ENCODE assay signal across 21 cellular contexts in the genomic region with DNA sequence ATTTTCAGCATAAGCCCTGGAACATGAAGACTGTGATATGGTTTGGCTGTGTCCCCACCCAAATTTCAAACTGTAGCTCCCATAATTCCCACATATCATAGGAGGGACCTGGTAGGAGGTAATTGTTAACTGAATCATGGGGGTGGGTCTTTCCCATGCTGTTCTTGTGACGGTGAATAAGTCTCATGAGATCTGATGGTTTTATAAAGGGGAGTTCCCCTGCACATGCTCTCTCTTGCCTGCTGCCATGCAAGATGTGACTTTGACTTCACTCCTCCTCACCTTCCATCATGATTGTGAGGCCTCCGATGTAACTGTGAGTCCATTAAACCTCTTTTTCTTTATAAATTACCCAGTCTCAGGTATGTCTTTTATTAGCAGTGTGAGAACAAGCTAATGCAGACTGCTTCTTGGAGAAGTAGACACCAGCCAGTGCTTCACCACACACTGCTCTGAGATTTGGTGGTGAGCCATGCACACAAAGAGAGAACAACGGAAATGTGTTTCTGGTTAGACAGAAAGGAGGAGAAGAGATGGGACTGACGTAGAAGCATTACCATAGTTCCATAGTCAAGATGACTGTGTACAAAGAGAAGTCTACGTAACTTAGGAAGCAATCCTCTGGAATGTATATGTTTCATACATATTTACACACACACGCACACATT.
DNase-seq lines count a peak whose midpoint lies in the region; ATAC-seq and TF ChIP-seq lines count a peak whose summit lies in the region.
"Had no signal": no experiment of that assay in that cellular context is flagged by ENCODE, and none has a peak within 500 bp of the region (broad histone marks: within the 10 kb centered on the region; RNA-seq: fewer than 3 reads in every experiment).

No MANE protein-coding gene starts in this region.

- CTCF ChIA-PET in CD8-positive, alpha-beta T cell (lab: Charles Lee): interaction anchor here (2.1 kb wide), 1 partner anchor 96 kb away, joined by 6 read pairs; no protein-coding TSS in a partner anchor

- intact Hi-C loops in CD8-positive, alpha-beta T cell (cut with DNase I, micrococcal nuclease): no loop called here
- intact Hi-C loops in gastrocnemius medialis (cut with DNase I; ENCODE audit: low total_unique reads): loop anchor here (1.0 kb wide), 1 partner anchor 20 kb away; no protein-coding TSS in a partner anchor

- H3K4me1 ChIP-seq in CD8-positive, alpha-beta T cell (ENCODE audit: insufficient read depth, low read length): peaks cover 65% of the 10 kb centered on the region
- H3K4me1 ChIP-seq in gastrocnemius medialis: peaks cover 65% of the 10 kb centered on the region in 2 donors
- H3K4me1 ChIP-seq: HAP-1, Peyer's patch had no signal

- peaks cover 36% of the 10 kb centered on the region for H3K4me1 Mint-ChIP-seq in T-helper 1 cell treated with Interleukin-12 subunit alpha and Interleukin-12 subunit beta and Interleukin-4 antibody, amounts not matched to agents 30 μg/mL and 1 μg/mL, for 36 hours (ENCODE audit: low read depth)
- peaks cover 72% of the 10 kb centered on the region for H3K4me1 Mint-ChIP-seq in CD8-positive, alpha-beta T cell (ENCODE audit: low read depth)
- H3K4me1 Mint-ChIP-seq in activated naive CD8-positive, alpha-beta T cell (ENCODE audit: low read depth): peaks cover 91% of the 10 kb centered on the region

- peaks cover 29% of the 10 kb centered on the region for H3K36me3 Mint-ChIP-seq in T-helper 1 cell treated with Interleukin-12 subunit alpha and Interleukin-12 subunit beta and Interleukin-4 antibody, amounts not matched to agents 30 μg/mL and 1 μg/mL, for 36 hours (ENCODE audit: low read depth)
- H3K36me3 Mint-ChIP-seq in CD8-positive, alpha-beta T cell: peaks cover 51% of the 10 kb centered on the region
- H3K36me3 Mint-ChIP-seq in activated naive CD8-positive, alpha-beta T cell: peaks cover 40% of the 10 kb centered on the region

- ATAC-seq in CD8-positive, alpha-beta T cell: peak; percentile 63
- no peak for ATAC-seq in gastrocnemius medialis
- no peak for ATAC-seq in HG02840 (IDR thresholded peaks at IDR 0.05; ENCODE audit: low FRiP score, unreplicated experiment)

- no peaks in the 10 kb centered on the region for H3K27me3 Mint-ChIP-seq in T-helper 1 cell treated with Interleukin-12 subunit alpha and Interleukin-12 subunit beta and Interleukin-4 antibody, amounts not matched to agents 30 μg/mL and 1 μg/mL, for 36 hours (ENCODE audit: low read depth)
- no peaks in the 10 kb centered on the region for H3K27me3 Mint-ChIP-seq in CD8-positive, alpha-beta T cell (ENCODE audit: low read depth)
- H3K27me3 Mint-ChIP-seq in activated naive CD8-positive, alpha-beta T cell: no peaks in the 10 kb centered on the region
- H3K27me3 Mint-ChIP-seq: CD4-positive, alpha-beta memory T cell had no signal

- H3K9me3 Mint-ChIP-seq in T-helper 1 cell treated with Interleukin-12 subunit alpha and Interleukin-12 subunit beta and Interleukin-4 antibody, amounts not matched to agents 30 μg/mL and 1 μg/mL, for 36 hours: peaks cover 20% of the 10 kb centered on the region
- peaks cover 5% of the 10 kb centered on the region for H3K9me3 Mint-ChIP-seq in CD8-positive, alpha-beta T cell
- H3K9me3 Mint-ChIP-seq in activated naive CD8-positive, alpha-beta T cell (ENCODE audit: low read depth): peaks cover 8% of the 10 kb centered on the region

- POLR2A ChIA-PET in CD8-positive, alpha-beta T cell (lab: Charles Lee): interaction anchor here (0.6 to 1.0 kb wide), 2 partner anchors 11 to 404 kb away, joined by 3 to 6 read pairs; no protein-coding TSS in a partner anchor

- in situ Hi-C loops in gastrocnemius medialis (cut with MboI; ENCODE audit: low sequenced_read_pairs in 4 of 4): no loop called here

- peaks cover 8% of the 10 kb centered on the region for H3K36me3 ChIP-seq in CD8-positive, alpha-beta T cell (ENCODE audit: insufficient read depth, low read length)
- H3K36me3 ChIP-seq in gastrocnemius medialis: no peaks in the 10 kb centered on the region
- H3K36me3 ChIP-seq: BE2C, HAP-1, MG63, Peyer's patch had no signal

- no peak overlapping the region for H3K27ac ChIP-seq in CD8-positive, alpha-beta T cell (ENCODE audit: low read depth, low read length)
- peak overlapping the region; percentile 62 to 80 (median 78) for H3K27ac ChIP-seq in gastrocnemius medialis
- no peak overlapping the region for H3K27ac ChIP-seq in coronary artery
- H3K27ac ChIP-seq: 22Rv1, Peyer's patch had no signal

- no peak for TF ChIP-seq POLR2A in gastrocnemius medialis (IDR thresholded peaks at IDR 0.05)

- no peak for DNase-seq in T-helper 1 cell
- peak in 1 of 7 experiments; percentile 45 for DNase-seq in CD8-positive, alpha-beta T cell
- DNase-seq in gastrocnemius medialis: no peak
- DNase-seq in coronary artery (ENCODE audit: low spot score): no peak
- no peak for DNase-seq in NCI-H2081 treated with DMSO at 0.1 percent for 48 hours (lab: John Stamatoyannopoulos, UW)
- DNase-seq: BE2C; CD4-positive, alpha-beta memory T cell; DMS79; Karpas-422; MG63; NCI-H1092; NCI-H1694; NCI-H2107; NCI-H2227 treated with DMSO at 0.1 percent for 48 hours; NCI-H524; Peyer's patch had no signal

- no peak overlapping the region for H3K4me3 Mint-ChIP-seq in T-helper 1 cell treated with Interleukin-12 subunit alpha and Interleukin-12 subunit beta and Interleukin-4 antibody, amounts not matched to agents 30 μg/mL and 1 μg/mL, for 36 hours
- no peak overlapping the region for H3K4me3 Mint-ChIP-seq in CD8-positive, alpha-beta T cell
- H3K4me3 Mint-ChIP-seq in activated naive CD8-positive, alpha-beta T cell: peak overlapping the region; percentile 40

- peak overlapping the region; percentile 35 for H3K27ac Mint-ChIP-seq in T-helper 1 cell treated with Interleukin-12 subunit alpha and Interleukin-12 subunit beta and Interleukin-4 antibody, amounts not matched to agents 30 μg/mL and 1 μg/mL, for 36 hours
- peak overlapping the region; percentile 87 for H3K27ac Mint-ChIP-seq in CD8-positive, alpha-beta T cell
- H3K27ac Mint-ChIP-seq in activated naive CD8-positive, alpha-beta T cell: peak overlapping the region; percentile 93

- no peaks in the 10 kb centered on the region for H3K9me3 ChIP-seq in CD8-positive, alpha-beta T cell (ENCODE audit: low read length)
- H3K9me3 ChIP-seq in gastrocnemius medialis: no peaks in the 10 kb centered on the region
- H3K9me3 ChIP-seq: BE2C, HAP-1, MG63 had no signal

- no peak for TF ChIP-seq CTCF in CD8-positive, alpha-beta T cell (IDR thresholded peaks at IDR 0.05)
- TF ChIP-seq CTCF in gastrocnemius medialis (IDR thresholded peaks at IDR 0.05 in 4 of 5, conservative IDR thresholded peaks at IDR 0.05 in 1 of 5): no peak
- no peak for TF ChIP-seq CTCF in coronary artery (IDR thresholded peaks at IDR 0.05)

- H3K27me3 ChIP-seq in CD8-positive, alpha-beta T cell (ENCODE audit: insufficient read depth, low read length): no peaks in the 10 kb centered on the region
- H3K27me3 ChIP-seq in gastrocnemius medialis: no peaks in the 10 kb centered on the region
- H3K27me3 ChIP-seq: BE2C, MG63, Peyer's patch had no signal

- H3K4me3 ChIP-seq in CD8-positive, alpha-beta T cell (ENCODE audit: low read depth, low read length): no peak overlapping the region
- no peak overlapping the region for H3K4me3 ChIP-seq in gastrocnemius medialis
- no peak overlapping the region for H3K4me3 ChIP-seq in coronary artery
- H3K4me3 ChIP-seq: HAP-1, MG63, Peyer's patch had no signal

Comparison
In these comparisons a context has a peak if more than half of its experiments do, and no peak if none do; other contexts are left out.
1. H3K27ac Mint-ChIP-seq: peak in every context shown above with its lines; median percentile 93 in activated naive CD8-positive, alpha-beta T cell; 87 in CD8-positive, alpha-beta T cell; 35 in T-helper 1 cell treated with Interleukin-12 subunit alpha and Interleukin-12 subunit beta and Interleukin-4 antibody, amounts not matched to agents 30 μg/mL and 1 μg/mL, for 36 hours.
2. H3K27ac ChIP-seq: peak in gastrocnemius medialis (4 of 4); none in CD8-positive, alpha-beta T cell (single experiment) and coronary artery (0 of 2).